In the genomic region with DNA sequence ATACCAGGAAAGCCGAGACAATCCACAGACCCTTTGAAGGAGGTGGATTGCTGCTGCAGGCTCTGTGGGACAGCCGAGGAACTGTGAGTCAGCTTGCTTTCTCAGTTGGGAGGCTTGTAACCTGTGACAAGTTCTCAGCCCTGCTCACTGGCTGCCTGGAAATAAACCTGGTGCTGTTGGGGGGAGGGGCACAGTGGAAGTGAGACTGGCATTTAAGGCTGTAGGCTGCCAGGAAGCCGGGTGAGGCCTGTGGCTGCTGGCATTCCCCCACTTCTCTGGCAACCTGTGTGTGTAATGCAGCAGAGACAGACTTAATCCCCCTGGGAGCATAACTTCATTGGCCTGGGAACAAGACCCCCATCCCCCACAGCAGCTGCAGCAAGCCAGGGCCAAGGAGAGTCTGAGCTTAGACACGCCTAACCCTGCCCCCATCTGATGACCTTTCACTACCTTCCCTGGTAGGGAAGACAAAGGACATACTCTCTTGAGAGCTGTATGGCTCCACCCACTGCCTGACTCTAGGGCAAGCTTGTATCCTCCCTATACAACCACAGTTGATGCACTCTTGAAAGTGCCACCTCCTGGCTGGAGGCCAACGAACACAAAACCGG, we compare ENCODE assay signal across 8 cellular contexts.
DNase-seq lines count a peak whose midpoint lies in the region; ATAC-seq and TF ChIP-seq lines count a peak whose summit lies in the region.

No MANE protein-coding gene starts in this region.

- peaks cover 21% of the 10 kb centered on the region for H3K36me3 Mint-ChIP-seq in chondrocyte (ENCODE audit: low read depth)

- peak overlapping the region; percentile 23 for H3K27ac ChIP-seq in PC-3 (ENCODE audit: low read length)

- peak overlapping the region; percentile 28 for H3K4me2 ChIP-seq in PC-3 (ENCODE audit: low read length)

- BruUV-seq in PC-3 (replicated peaks; lab: Mats Ljungman, UMichigan) = no TSS peak

- H3K79me2 ChIP-seq in PC-3 (ENCODE audit: low read length) = no peaks in the 10 kb centered on the region

- POLR2A ChIA-PET in PC-3 (lab: Charles Lee; ENCODE audit: unreplicated experiment) = no interaction called here

- intact Hi-C loops in PC-3 (cut with micrococcal nuclease) (no loop called here), left colon (cut with DNase I, micrococcal nuclease) (no loop called here)

- no peak overlapping the region for H3K27ac Mint-ChIP-seq in chondrocyte (ENCODE audit: unreplicated experiment)

- H3K4me1 ChIP-seq in PC-3 (ENCODE audit: insufficient read depth, low read length) = 0 out of 2 replicates have a peak, but pooled peaks cover 4% of the 10 kb centered on the region

- no peaks in the 10 kb centered on the region for H3K9me3 ChIP-seq in PC-3 (ENCODE audit: low read length)

- no peak overlapping the region for H3K9ac ChIP-seq in PC-3 (ENCODE audit: low read length)

- peaks cover 58% of the 10 kb centered on the region for H3K9me3 Mint-ChIP-seq in chondrocyte (ENCODE audit: low read depth)

- TF ChIP-seq CTCF in PC-3 (conservative IDR thresholded peaks at IDR 0.05; ENCODE audit: low read depth, low read length) (no peak), chondrocyte (IDR thresholded peaks at IDR 0.05) (no peak)

- H3F3A ChIP-seq in PC-3 (ENCODE audit: low read length, unreplicated experiment) = no peaks in the 10 kb centered on the region

- no peaks in the 10 kb centered on the region for H3K27me3 Mint-ChIP-seq in chondrocyte (ENCODE audit: low read depth)

- DNase-seq in PC-3 (peak; percentile 55), left colon (no peak), globus pallidus (ENCODE audit: low spot score) (no peak), GM19240 (ENCODE audit: insufficient read length, low spot score) (no peak), chondrocyte (ENCODE audit: low spot score) (no peak), NCI-H1417 treated with DMSO at 0.1 percent for 48 hours (lab: John Stamatoyannopoulos, UW) (no peak)

- no peaks in the 10 kb centered on the region for H3K9me2 ChIP-seq in PC-3 (replicated peaks; ENCODE audit: low read length)

- peak; percentile 92 for ATAC-seq in GM18870 (IDR thresholded peaks at IDR 0.05; ENCODE audit: unreplicated experiment)
- ATAC-seq in HG02759 (IDR thresholded peaks at IDR 0.05; ENCODE audit: unreplicated experiment) = peak; percentile 91
- ATAC-seq in PC-3 = no peak
- peak; percentile 80 for ATAC-seq in left colon

- no peaks in the 10 kb centered on the region for H3K27me3 ChIP-seq in PC-3 (ENCODE audit: low read length)

- no peak overlapping the region for H2AFZ ChIP-seq in PC-3 (ENCODE audit: low read length)

- H4K20me1 ChIP-seq in PC-3 (ENCODE audit: low read length) = no peaks in the 10 kb centered on the region

- H3K36me3 ChIP-seq in PC-3 (ENCODE audit: low read depth, low read length) = no peaks in the 10 kb centered on the region

- no peak overlapping the region for H3K4me3 ChIP-seq in PC-3 (ENCODE audit: low read length)

- H3K4me3 Mint-ChIP-seq in chondrocyte (ENCODE audit: unreplicated experiment) = no peak overlapping the region

- H3K4me1 Mint-ChIP-seq in chondrocyte (ENCODE audit: low read depth) = no peaks in the 10 kb centered on the region

- CTCF ChIA-PET in PC-3 (lab: Charles Lee) = no interaction called here
